8 cellular contexts compared by ENCODE assay signal in genomic region chr11:3807856-3808845, GRCh38. TPM values are rescaled to one million over a fixed set of nuclear protein-coding genes. Genes with fewer than 3 reads are reported as not detected.
DNase-seq lines count a peak whose midpoint lies in the region; ATAC-seq and TF ChIP-seq lines count a peak whose summit lies in the region.

Gene PGAP2 (plus strand): TSS chr11:3808560. CDS start chr11:3811260, 2,700 bp downstream.

- no peak within 1 kb of the TSS for H3K9ac ChIP-seq in neural progenitor cell

- peak within 1 kb of the TSS; percentile 84 for H3K27ac Mint-ChIP-seq in CD4-positive, alpha-beta T cell
- no peak within 1 kb of the TSS for H3K27ac Mint-ChIP-seq in neural progenitor cell

- H3K4me2 ChIP-seq in neural progenitor cell, result peak within 1 kb of the TSS; percentile 95

- TF ChIP-seq POLR2A in Peyer's patch (IDR thresholded peaks at IDR 0.05) (no peak), tibial nerve (IDR thresholded peaks at IDR 0.05) (no peak)

- peaks cover 0 to 14% (median 2%) of the 10 kb centered on the region in 4 donors for H3K4me1 ChIP-seq in Peyer's patch
- peaks cover 12% of the 10 kb centered on the region for H3K4me1 ChIP-seq in foreskin keratinocyte
- H3K4me1 ChIP-seq in neural progenitor cell, result peaks cover 4% of the 10 kb centered on the region
- H3K4me1 ChIP-seq in tibial nerve, result peaks cover 0 to 19% (median 3%) of the 10 kb centered on the region in 4 donors

- peaks cover 9% of the 10 kb centered on the region for H3K36me3 Mint-ChIP-seq in CD4-positive, alpha-beta T cell (ENCODE audit: low read depth)
- no peaks in the 10 kb centered on the region for H3K36me3 Mint-ChIP-seq in neural progenitor cell

- peak; percentile 27 to 65 (median 40) for DNase-seq in CD4-positive, alpha-beta T cell
- DNase-seq in HUDEP-2 (lab: John Stamatoyannopoulos, UW; ENCODE audit: unreplicated experiment in 76 of 76) (peak in 50 of 76 experiments; percentile 15 to 64 (median 40)), Peyer's patch (peak; percentile 71 to 87 (median 85)), activated gamma-delta T cell (lab: John Stamatoyannopoulos, UW) (peak; percentile 38), foreskin keratinocyte (peak in 1 of 2 donors; percentile 71), neural progenitor cell (ENCODE audit: low spot score) (peak; percentile 91), tibial nerve (ENCODE audit: low spot score in 2 of 2) (peak; percentile 39 to 44)

- no peaks in the 10 kb centered on the region for H4K20me1 ChIP-seq in neural progenitor cell (ENCODE audit: low read depth)

- no peaks in the 10 kb centered on the region for H3K79me2 ChIP-seq in neural progenitor cell (ENCODE audit: low read depth)

- H3K27me3 ChIP-seq in CD4-positive, alpha-beta T cell (ENCODE audit: control insufficient read depth, insufficient read depth, low read length), result no peaks in the 10 kb centered on the region
- H3K27me3 ChIP-seq in Peyer's patch (no peaks in the 10 kb centered on the region), foreskin keratinocyte (no peaks in the 10 kb centered on the region), neural progenitor cell (no peaks in the 10 kb centered on the region), tibial nerve (no peaks in the 10 kb centered on the region)

- no peaks in the 10 kb centered on the region for H3K9me3 Mint-ChIP-seq in CD4-positive, alpha-beta T cell
- no peaks in the 10 kb centered on the region for H3K9me3 Mint-ChIP-seq in neural progenitor cell

- 1 to 3% methylated on average over 28 to 39 of the region's 53 CpGs for WGBS in tibial nerve, 2 donors

- H3K36me3 ChIP-seq in Peyer's patch (no peaks in the 10 kb centered on the region), neural progenitor cell (no peaks in the 10 kb centered on the region), tibial nerve (peaks cover 0 to 19% (median 0%) of the 10 kb centered on the region in 3 donors)

- H2AFZ ChIP-seq in neural progenitor cell (replicated peaks), result peak within 1 kb of the TSS; percentile 95

- intact Hi-C loops in CD4-positive, alpha-beta T cell (cut with DNase I, micrococcal nuclease), result loop anchor here (1.0 to 5.0 kb wide), 3 partner anchors 12 to 36 kb away; no protein-coding TSS in a partner anchor

- TF ChIP-seq CTCF in CD4-positive, alpha-beta T cell (IDR thresholded peaks at IDR 0.05), result peak; percentile 63
- TF ChIP-seq CTCF in Peyer's patch (IDR thresholded peaks at IDR 0.05), result peak in 5 of 6 experiments; percentile 48 to 76 (median 66)
- TF ChIP-seq CTCF in foreskin keratinocyte (conservative IDR thresholded peaks at IDR 0.05), result peak; percentile 82
- TF ChIP-seq CTCF in neural progenitor cell (IDR thresholded peaks at IDR 0.05), result peak; percentile 76
- peak; percentile 50 to 71 (median 69) for TF ChIP-seq CTCF in tibial nerve (IDR thresholded peaks at IDR 0.05)

- peak; percentile 74 for ATAC-seq in CD4-positive, alpha-beta T cell (ENCODE audit: poor library complexity)
- ATAC-seq in GM19395 (IDR thresholded peaks at IDR 0.05; ENCODE audit: unreplicated experiment) (peak; percentile 76), foreskin keratinocyte (peak; percentile 75)

- H3K27ac ChIP-seq in CD4-positive, alpha-beta T cell (ENCODE audit: low read depth, low read length), result no peak within 1 kb of the TSS
- H3K27ac ChIP-seq in Peyer's patch (peak within 1 kb of the TSS; percentile 57 to 77 (median 72)), foreskin keratinocyte (no peak within 1 kb of the TSS), neural progenitor cell (no peak within 1 kb of the TSS), tibial nerve (peak within 1 kb of the TSS in 3 of 4 donors; percentile 3 to 80 (median 73))

- H3K4me1 Mint-ChIP-seq in CD4-positive, alpha-beta T cell (ENCODE audit: low read depth), result peaks cover 24% of the 10 kb centered on the region
- H3K4me1 Mint-ChIP-seq in neural progenitor cell, result peaks cover 13% of the 10 kb centered on the region

- no peaks in the 10 kb centered on the region for H3K27me3 Mint-ChIP-seq in CD4-positive, alpha-beta T cell
- peaks cover 2% of the 10 kb centered on the region for H3K27me3 Mint-ChIP-seq in neural progenitor cell (ENCODE audit: insufficient read depth, low read depth)

- POLR2A ChIA-PET in CD4-positive, alpha-beta T cell (lab: Charles Lee), result interaction anchor here (0.6 to 6.3 kb wide), 12 partner anchors 11 to 159 kb away, joined by 3 to 78 read pairs (median 4); partner anchors contain the start of genes NUP98, RHOG and STIM1

- H3F3A ChIP-seq in neural progenitor cell (ENCODE audit: low read depth), result peaks cover 5% of the 10 kb centered on the region

- H3K9me3 ChIP-seq in CD4-positive, alpha-beta T cell (ENCODE audit: control insufficient read depth, low read length), result no peaks in the 10 kb centered on the region
- H3K9me3 ChIP-seq in Peyer's patch (no peaks in the 10 kb centered on the region), neural progenitor cell (ENCODE audit: low read depth) (no peaks in the 10 kb centered on the region), tibial nerve (no peaks in the 10 kb centered on the region)

- H3K4me3 ChIP-seq in Peyer's patch, result peak within 1 kb of the TSS; percentile 58 to 77 (median 70)
- H3K4me3 ChIP-seq in neural progenitor cell, result peak within 1 kb of the TSS; percentile 78
- H3K4me3 ChIP-seq in tibial nerve, result peak within 1 kb of the TSS; percentile 56 to 79 (median 74)

- CTCF ChIA-PET in CD4-positive, alpha-beta T cell (lab: Charles Lee), result interaction anchor here (0.6 to 3.6 kb wide), 29 partner anchors 11 to 264 kb away, joined by 3 to 37 read pairs (median 4); partner anchors contain the start of genes NUP98, RHOG and STIM1

- TF ChIP-seq EP300 in tibial nerve (IDR thresholded peaks at IDR 0.05), result no peak

- H3K4me3 Mint-ChIP-seq in CD4-positive, alpha-beta T cell, result peak within 1 kb of the TSS; percentile 95
- H3K4me3 Mint-ChIP-seq in neural progenitor cell, result peak within 1 kb of the TSS; percentile 98

RNA-seq across cellular contexts. Expression of gene PGAP2, which starts in this region (rescaled TPM):
- 10 to 100 TPM; 20.9 to 23.6 TPM for total RNA-seq in CD4-positive, alpha-beta T cell
- total RNA-seq in Peyer's patch (10 to 100 TPM in 3 of 4 donors, 1 to 10 TPM in 1; 9.1 to 67.2 (median 53.7) TPM), foreskin keratinocyte (19.8 and 20.5 TPM in 2 replicates), neural progenitor cell (ENCODE audit: low replicate concordance) (10.0 and 37.4 TPM in 2 replicates), tibial nerve (10 to 100 TPM in 3 of 4 donors, 1 to 10 TPM in 1; 8.1 to 15.1 (median 10.8) TPM)
- 25.5 and 26.8 TPM in 2 replicates for polyA plus RNA-seq in foreskin keratinocyte

Comparison
In these comparisons a context has a peak if more than half of its experiments do, and no peak if none do; other contexts are left out.
1. H3K27ac ChIP-seq: peak in Peyer's patch (4 of 4) and tibial nerve (3 of 4); none in CD4-positive, alpha-beta T cell (single experiment), foreskin keratinocyte (single experiment) and neural progenitor cell (single experiment).
2. Peak in every context shown above with its lines, with median percentiles within 50 percentile points of each other: ATAC-seq, CTCF ChIP-seq and H3K4me3 ChIP-seq.